In the genomic region with DNA sequence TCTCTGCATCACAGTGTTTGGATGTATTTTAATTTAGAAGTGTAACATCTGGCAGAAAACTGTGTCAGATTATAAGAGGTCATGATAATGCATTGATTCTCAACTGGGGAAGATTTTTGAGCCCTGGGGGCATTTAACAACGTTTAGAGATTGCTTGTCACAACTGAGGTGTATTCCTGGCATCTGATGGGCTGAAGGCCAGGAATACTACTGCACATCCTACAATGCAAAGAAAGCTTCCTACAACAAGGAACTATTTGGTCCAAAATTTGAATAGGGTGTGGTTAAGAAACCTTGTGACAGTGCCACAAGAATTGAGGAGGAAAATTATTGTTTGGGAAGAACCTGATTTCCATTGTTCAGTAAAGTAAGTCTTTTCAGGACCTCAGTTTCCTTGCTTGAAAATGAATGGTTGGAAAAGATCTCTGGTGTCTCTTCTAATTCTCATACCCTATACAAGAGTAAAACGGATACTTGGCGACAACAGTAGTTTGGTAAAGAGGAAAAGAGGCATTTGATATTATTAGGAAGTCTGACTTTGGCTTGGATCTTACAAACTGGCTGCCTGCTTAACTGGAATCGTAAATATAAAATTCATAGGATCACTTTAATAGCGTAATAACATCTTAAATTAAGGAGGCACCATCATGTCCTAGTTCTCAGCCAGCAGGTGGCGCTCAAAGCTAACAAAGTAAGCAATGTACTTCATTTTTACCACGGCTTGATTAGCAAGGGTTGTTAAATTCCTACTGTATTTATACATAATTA, we compare ENCODE assay signal across 8 cellular contexts. TPM values are rescaled to one million over a fixed set of nuclear protein-coding genes. Genes with fewer than 3 reads are reported as not detected.
DNase-seq lines count a peak whose midpoint lies in the region; ATAC-seq and TF ChIP-seq lines count a peak whose summit lies in the region.

No MANE protein-coding gene starts in this region.

- DNase-seq in activated gamma-delta T cell treated with Interleukin-2 at 50 U/mL for 16 hours: peak; percentile 81
- no peak for DNase-seq in activated gamma-delta T cell (lab: John Stamatoyannopoulos, UW)
- peak; percentile 16 to 77 (median 74) for DNase-seq in NCI-H1417 (lab: John Stamatoyannopoulos, UW)
- peak; percentile 51 to 78 (median 68) for DNase-seq in T-helper 2 cell
- DNase-seq in ascending aorta (ENCODE audit: low spot score in 2 of 2): peak in 1 of 2 donors; percentile 89
- DNase-seq in right atrium auricular region (ENCODE audit: low spot score): peak; percentile 84
- DNase-seq in sciatic nerve (ENCODE audit: low spot score): peak; percentile 93

- ATAC-seq in sciatic nerve (peak; percentile 76), HG02623 (IDR thresholded peaks at IDR 0.05; ENCODE audit: unreplicated experiment) (no peak)

- intact Hi-C loops in ascending aorta (cut with DNase I) (loop anchor here (1.0 to 10.0 kb wide), 6 partner anchors 284 to 1244 kb away; partner anchors contain the start of gene PLCL2), sciatic nerve (cut with DNase I) (no loop called here)

- H3K4me3 ChIP-seq in ascending aorta: no peak overlapping the region
- no peak overlapping the region for H3K4me3 ChIP-seq in right atrium auricular region

- no peaks in the 10 kb centered on the region for H3K4me1 ChIP-seq in ascending aorta
- H3K4me1 ChIP-seq in right atrium auricular region: no peaks in the 10 kb centered on the region

- H3K27ac ChIP-seq in ascending aorta (no peak overlapping the region), right atrium auricular region (no peak overlapping the region)

- TF ChIP-seq CTCF in ascending aorta (IDR thresholded peaks at IDR 0.05) (peak; percentile 61 to 88 (median 74)), right atrium auricular region (IDR thresholded peaks at IDR 0.05) (peak; percentile 74 to 90)

- H3K27me3 ChIP-seq in ascending aorta (no peaks in the 10 kb centered on the region), right atrium auricular region (no peaks in the 10 kb centered on the region)

- H3K36me3 ChIP-seq in ascending aorta: no peaks in the 10 kb centered on the region
- no peaks in the 10 kb centered on the region for H3K36me3 ChIP-seq in right atrium auricular region

- H3K9me3 ChIP-seq in ascending aorta (no peaks in the 10 kb centered on the region), right atrium auricular region (no peaks in the 10 kb centered on the region)

RNA-seq across cellular contexts. Expression of gene DAZL, which starts 4.3 kb away (rescaled TPM):
- total RNA-seq in ascending aorta: not detected
- not detected for total RNA-seq in right atrium auricular region
- total RNA-seq in sciatic nerve: not detected
